1 cellular context compared by ENCODE assay signal in genomic region chr20:7137395-7138151, GRCh38.
TF ChIP-seq lines count a peak whose summit lies in the region.

No MANE protein-coding gene starts in this region.

TF ChIP-seq in GM12878, 131 proteins besides CTCF, POLR2A, EP300 and RAD21 (continued from another document):
- TF ChIP-seq, protein P1, sequence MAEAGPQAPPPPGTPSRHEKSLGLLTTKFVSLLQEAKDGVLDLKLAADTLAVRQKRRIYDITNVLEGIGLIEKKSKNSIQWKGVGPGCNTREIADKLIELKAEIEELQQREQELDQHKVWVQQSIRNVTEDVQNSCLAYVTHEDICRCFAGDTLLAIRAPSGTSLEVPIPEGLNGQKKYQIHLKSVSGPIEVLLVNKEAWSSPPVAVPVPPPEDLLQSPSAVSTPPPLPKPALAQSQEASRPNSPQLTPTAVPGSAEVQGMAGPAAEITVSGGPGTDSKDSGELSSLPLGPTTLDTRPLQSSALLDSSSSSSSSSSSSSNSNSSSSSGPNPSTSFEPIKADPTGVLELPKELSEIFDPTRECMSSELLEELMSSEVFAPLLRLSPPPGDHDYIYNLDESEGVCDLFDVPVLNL (IDR thresholded peaks at IDR 0.05; ENCODE audit: low read depth, low read length) = no peak
- TF ChIP-seq ZNF207 (IDR thresholded peaks at IDR 0.05; ENCODE audit: borderline replicate concordance) = no peak
- peak; percentile 15 to 44; a peak in 1 of 4 replicates for TF ChIP-seq BHLHE40 (IDR thresholded peaks at IDR 0.05; ENCODE audit: borderline replicate concordance in 1 of 2, low read depth in 2 of 2, low read length in 1 of 2)
- TF ChIP-seq RAD51 (IDR thresholded peaks at IDR 0.05) = peak; percentile 52
- TF ChIP-seq, protein P2, sequence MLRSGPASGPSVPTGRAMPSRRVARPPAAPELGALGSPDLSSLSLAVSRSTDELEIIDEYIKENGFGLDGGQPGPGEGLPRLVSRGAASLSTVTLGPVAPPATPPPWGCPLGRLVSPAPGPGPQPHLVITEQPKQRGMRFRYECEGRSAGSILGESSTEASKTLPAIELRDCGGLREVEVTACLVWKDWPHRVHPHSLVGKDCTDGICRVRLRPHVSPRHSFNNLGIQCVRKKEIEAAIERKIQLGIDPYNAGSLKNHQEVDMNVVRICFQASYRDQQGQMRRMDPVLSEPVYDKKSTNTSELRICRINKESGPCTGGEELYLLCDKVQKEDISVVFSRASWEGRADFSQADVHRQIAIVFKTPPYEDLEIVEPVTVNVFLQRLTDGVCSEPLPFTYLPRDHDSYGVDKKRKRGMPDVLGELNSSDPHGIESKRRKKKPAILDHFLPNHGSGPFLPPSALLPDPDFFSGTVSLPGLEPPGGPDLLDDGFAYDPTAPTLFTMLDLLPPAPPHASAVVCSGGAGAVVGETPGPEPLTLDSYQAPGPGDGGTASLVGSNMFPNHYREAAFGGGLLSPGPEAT (IDR thresholded peaks at IDR 0.05; ENCODE audit: low read depth) = peak; percentile 50; the same call in 1 of the 2 replicates
- no peak for TF ChIP-seq EED (IDR thresholded peaks at IDR 0.05; ENCODE audit: low read depth)
- TF ChIP-seq E2F8 (IDR thresholded peaks at IDR 0.05; ENCODE audit: low read depth, partially characterized antibody) = no peak
